ENCODE assay signal across 8 cellular contexts in the genomic region with DNA sequence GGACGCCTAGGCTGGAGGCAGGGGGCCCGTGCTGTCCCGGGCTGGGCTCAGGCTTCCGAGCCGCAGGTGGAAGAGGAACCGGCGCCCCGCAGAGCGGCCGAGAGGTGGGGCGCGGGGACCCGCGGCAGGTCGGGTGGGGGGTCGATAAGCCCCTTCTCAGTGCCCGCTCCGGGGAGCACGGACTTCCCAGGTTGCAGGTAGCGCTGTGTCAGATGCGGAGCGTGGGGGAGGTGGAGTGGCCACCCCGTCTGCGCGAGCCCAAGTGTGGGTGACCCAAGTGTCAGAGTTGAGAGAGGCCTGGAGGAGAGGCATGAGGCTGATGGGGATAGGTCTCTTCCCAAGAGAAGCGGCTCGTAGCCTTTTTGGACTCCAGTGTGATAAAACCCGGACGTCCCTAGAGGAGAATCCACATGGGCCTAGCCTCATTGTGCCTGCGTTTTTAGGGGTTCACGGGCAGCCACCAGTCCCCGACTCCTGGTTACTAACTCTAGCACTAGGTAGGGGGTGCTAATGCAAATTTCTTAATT. TPM values are rescaled to one million over a fixed set of nuclear protein-coding genes. Genes with fewer than 3 reads are reported as not detected.
A peak's percentile ranks its signal among the peaks of the same experiment; 100 is the strongest.
DNase-seq lines count a peak whose midpoint lies in the region; ATAC-seq, FAIRE-seq and TF ChIP-seq lines count a peak whose summit lies in the region.

No MANE protein-coding gene starts in this region.

- no peaks in the 10 kb centered on the region for H3K36me3 ChIP-seq in neuron (ENCODE audit: insufficient read depth, low read length)

- DNase-seq in activated T-cell treated with anti-CD3 and anti-CD28 coated beads for 1 hour (ENCODE audit: low read depth) (peak; percentile 16), fibroblast of peridontal ligament (ENCODE audit: extremely low read depth) (peak; percentile 4), H54 (ENCODE audit: insufficient read length, low spot score) (no peak), occipital lobe (lab: John Stamatoyannopoulos, UW) (no peak)
- no peak for DNase-seq in activated T-cell treated with anti-CD3 and anti-CD28 coated beads, Interleukin-2, amount 50 U/mL, for 1 hour
- DNase-seq in activated CD4-positive, alpha-beta T cell treated with anti-CD3 and anti-CD28 coated beads, Interleukin-2, amount 10 ng/mL, durations not matched to agents 7 days and 5 days = peak; percentile 11

- ATAC-seq in HG03342 (IDR thresholded peaks at IDR 0.05; ENCODE audit: unreplicated experiment) = peak; percentile 12

- no peaks in the 10 kb centered on the region for H3K36me3 Mint-ChIP-seq in activated CD4-positive, alpha-beta T cell treated with anti-CD3 and anti-CD28 coated beads, Interleukin-2, amount 10 ng/mL, durations not matched to agents 7 days and 5 days (ENCODE audit: low read depth)

- peaks cover 14% of the 10 kb centered on the region for H3K4me1 ChIP-seq in neuron (ENCODE audit: insufficient read depth, low read length)

- peak overlapping the region; percentile 56 for H3K4me3 ChIP-seq in neuron (ENCODE audit: low read length)

- no peaks in the 10 kb centered on the region for H3K27me3 ChIP-seq in neuron (ENCODE audit: insufficient read depth, low read length)

- H3K4me1 Mint-ChIP-seq in activated CD4-positive, alpha-beta T cell treated with anti-CD3 and anti-CD28 coated beads, Interleukin-2, amount 10 ng/mL, durations not matched to agents 7 days and 5 days = peaks cover 24% of the 10 kb centered on the region

- no peak for FAIRE-seq in H54 (lab: Jason Lieb, UNC)

- TF ChIP-seq POLR2A in H54 (IDR thresholded peaks at IDR 0.05; ENCODE audit: low read depth, low read length) = no peak

- peak overlapping the region; percentile 98 for H2AFZ ChIP-seq in neuron (ENCODE audit: low read depth, low read length)

- CTCF ChIA-PET in activated CD4-positive, alpha-beta T cell treated with anti-CD3 and anti-CD28 coated beads, Interleukin-2, amount 10 ng/mL, durations not matched to agents 7 days and 5 days (lab: Charles Lee) = no interaction called here

- no peaks in the 10 kb centered on the region for H3K9me3 Mint-ChIP-seq in activated CD4-positive, alpha-beta T cell treated with anti-CD3 and anti-CD28 coated beads, Interleukin-2, amount 10 ng/mL, durations not matched to agents 7 days and 5 days

- H3K9me3 ChIP-seq in neuron (ENCODE audit: low read length) = no peaks in the 10 kb centered on the region

- peak overlapping the region; percentile 74 for H3K4me3 Mint-ChIP-seq in activated CD4-positive, alpha-beta T cell treated with anti-CD3 and anti-CD28 coated beads, Interleukin-2, amount 10 ng/mL, durations not matched to agents 7 days and 5 days

- peak overlapping the region; percentile 10 for H3K27ac Mint-ChIP-seq in activated CD4-positive, alpha-beta T cell treated with anti-CD3 and anti-CD28 coated beads, Interleukin-2, amount 10 ng/mL, durations not matched to agents 7 days and 5 days

- POLR2A ChIA-PET in activated CD4-positive, alpha-beta T cell treated with anti-CD3 and anti-CD28 coated beads, Interleukin-2, amount 10 ng/mL, durations not matched to agents 7 days and 5 days (lab: Charles Lee) = no interaction called here

- H3K27me3 Mint-ChIP-seq in activated CD4-positive, alpha-beta T cell treated with anti-CD3 and anti-CD28 coated beads, Interleukin-2, amount 10 ng/mL, durations not matched to agents 7 days and 5 days = no peaks in the 10 kb centered on the region

RNA-seq across cellular contexts. Expression of a gene that starts 0.6 kb away (rescaled TPM):
- total RNA-seq in activated CD4-positive, alpha-beta T cell treated with anti-CD3 and anti-CD28 coated beads, Interleukin-2, amount 10 ng/mL, durations not matched to agents 7 days and 5 days = 10 to 100 TPM; 11.9 to 13.8 TPM
- total RNA-seq in occipital lobe = 27.8 TPM

Comparison
In these comparisons a context has a peak if more than half of its experiments do, and no peak if none do; other contexts are left out.
1. DNase-seq: peak in activated T-cell treated with anti-CD3 and anti-CD28 coated beads for 1 hour (single experiment), activated CD4-positive, alpha-beta T cell treated with anti-CD3 and anti-CD28 coated beads, Interleukin-2, amount 10 ng/mL, durations not matched to agents 7 days and 5 days (single experiment) and fibroblast of peridontal ligament (single experiment); none in activated T-cell treated with anti-CD3 and anti-CD28 coated beads, Interleukin-2, amount 50 U/mL, for 1 hour (single experiment), H54 (single experiment) and occipital lobe (single experiment).